8 cellular contexts compared by ENCODE assay signal in genomic region chr6:159110013-159110412, GRCh38. TPM values are rescaled to one million over a fixed set of nuclear protein-coding genes. Genes with fewer than 3 reads are reported as not detected.
DNase-seq lines count a peak whose midpoint lies in the region; ATAC-seq, FAIRE-seq and TF ChIP-seq lines count a peak whose summit lies in the region.

No MANE protein-coding gene starts in this region.

- no peaks in the 10 kb centered on the region for H3K9me3 Mint-ChIP-seq in activated CD8-positive, alpha-beta T cell treated with anti-CD3 and anti-CD28 coated beads for 36 hours

- POLR2A ChIA-PET in activated CD8-positive, alpha-beta T cell treated with anti-CD3 and anti-CD28 coated beads for 36 hours (lab: Charles Lee) = interaction anchor here (0.8 to 27.1 kb wide), 3 partner anchors 10 to 354 kb away, joined by 3 to 766 read pairs (median 3); partner anchors contain the start of gene TAGAP

- H3K27ac ChIP-seq in cardiac muscle cell = no peak overlapping the region
- no peak overlapping the region for H3K27ac ChIP-seq in kidney (ENCODE audit: low read depth in 2 of 2, low read length in 2 of 2)

- H3K4me3 ChIP-seq in cardiac muscle cell = no peak overlapping the region
- no peak overlapping the region for H3K4me3 ChIP-seq in LNCaP clone FGC (ENCODE audit: low read depth, low read length)
- no peak overlapping the region for H3K4me3 ChIP-seq in kidney (ENCODE audit: low read length in 2 of 2)

- no peaks in the 10 kb centered on the region for H3K27me3 ChIP-seq in cardiac muscle cell

- no peak overlapping the region for H3K4me3 Mint-ChIP-seq in activated CD8-positive, alpha-beta T cell treated with anti-CD3 and anti-CD28 coated beads for 36 hours

- ATAC-seq in left ventricle myocardium superior (no peak), GM18502 (IDR thresholded peaks at IDR 0.05; ENCODE audit: poor library complexity, unreplicated experiment) (no peak)
- no peak for ATAC-seq in activated CD8-positive, alpha-beta T cell treated with anti-CD3 and anti-CD28 coated beads for 36 hours

- intact Hi-C loops in left ventricle myocardium superior (cut with micrococcal nuclease) = no loop called here
- intact Hi-C loops in activated CD8-positive, alpha-beta T cell treated with anti-CD3 and anti-CD28 coated beads for 36 hours (cut with micrococcal nuclease) = no loop called here
- intact Hi-C loops in kidney (cut with DNase I) = no loop called here

- H3K9me3 ChIP-seq in cardiac muscle cell (ENCODE audit: low read depth) (no peaks in the 10 kb centered on the region), kidney (ENCODE audit: control insufficient read depth in 1 of 2, low read length in 2 of 2) (no peaks in the 10 kb centered on the region)

- no peak overlapping the region for H3K9ac ChIP-seq in kidney (ENCODE audit: low read length in 2 of 2)

- no peak for FAIRE-seq in kidney (lab: Jason Lieb, UNC)

- H3K36me3 ChIP-seq in cardiac muscle cell (no peaks in the 10 kb centered on the region), kidney (ENCODE audit: control insufficient read depth in 1 of 2, insufficient read depth in 2 of 2, low read length in 2 of 2) (no peaks in the 10 kb centered on the region)

- H3K27ac Mint-ChIP-seq in activated CD8-positive, alpha-beta T cell treated with anti-CD3 and anti-CD28 coated beads for 36 hours = peak overlapping the region; percentile 40

- no peaks in the 10 kb centered on the region for H3K27me3 Mint-ChIP-seq in activated CD8-positive, alpha-beta T cell treated with anti-CD3 and anti-CD28 coated beads for 36 hours

- DNase-seq in cardiac muscle cell (ENCODE audit: low read depth in 1 of 2, low spot score in 1 of 2) (peak; percentile 51 to 65), left ventricle myocardium superior (no peak), LNCaP clone FGC (ENCODE audit: low read depth) (no peak), kidney (no peak), DMS114 treated with DMSO at 0.1 percent for 48 hours (lab: John Stamatoyannopoulos, UW; ENCODE audit: unreplicated experiment) (no peak), anterior cingulate cortex (lab: John Stamatoyannopoulos, UW) (no peak)
- peak; percentile 52 for DNase-seq in activated CD8-positive, alpha-beta T cell treated with anti-CD3 and anti-CD28 coated beads for 36 hours

- TF ChIP-seq CTCF in cardiac muscle cell (IDR thresholded peaks at IDR 0.05; ENCODE audit: low read depth, low read length) (peak; percentile 72), LNCaP clone FGC (IDR thresholded peaks at IDR 0.05; ENCODE audit: control insufficient read depth, extremely low read depth, insufficient read depth) (peak; percentile 25; the same call in 1 of the 2 replicates), kidney (IDR thresholded peaks at IDR 0.05; ENCODE audit: borderline replicate concordance, extremely low read depth, insufficient read depth) (peak; percentile 50)
- TF ChIP-seq CTCF in activated CD8-positive, alpha-beta T cell treated with anti-CD3 and anti-CD28 coated beads for 36 hours (IDR thresholded peaks at IDR 0.05) = peak; percentile 95

- CTCF ChIA-PET in activated CD8-positive, alpha-beta T cell treated with anti-CD3 and anti-CD28 coated beads for 36 hours (lab: Charles Lee) = interaction anchor here (0.7 to 18.2 kb wide), 47 partner anchors 8 to 587 kb away, joined by 3 to 506 read pairs (median 5); partner anchors contain the start of genes RSPH3 and TAGAP

- H3K4me1 ChIP-seq in cardiac muscle cell (ENCODE audit: low read depth) = peaks cover 3% of the 10 kb centered on the region
- no peaks in the 10 kb centered on the region for H3K4me1 ChIP-seq in kidney (ENCODE audit: control insufficient read depth in 1 of 2, insufficient read depth in 1 of 2, low read depth in 1 of 2, low read length in 2 of 2)

- H3K4me1 Mint-ChIP-seq in activated CD8-positive, alpha-beta T cell treated with anti-CD3 and anti-CD28 coated beads for 36 hours (ENCODE audit: low read depth) = peaks cover 52% of the 10 kb centered on the region

- no peaks in the 10 kb centered on the region for H3K36me3 Mint-ChIP-seq in activated CD8-positive, alpha-beta T cell treated with anti-CD3 and anti-CD28 coated beads for 36 hours (ENCODE audit: low read depth)

RNA-seq across cellular contexts. Expression of gene FNDC1, which starts 59.2 kb away (rescaled TPM):
- total RNA-seq in cardiac muscle cell = 0.25 and 0.30 TPM in 2 replicates
- not detected in 2 replicates for polyA plus RNA-seq in cardiac muscle cell
- total RNA-seq in left ventricle myocardium superior = 1.9 TPM
- total RNA-seq in activated CD8-positive, alpha-beta T cell treated with anti-CD3 and anti-CD28 coated beads for 36 hours = not detected
- total RNA-seq in kidney = 1.3 TPM
- 0.69 TPM for polyA plus RNA-seq in kidney (ENCODE audit: insufficient read depth, low read depth, low replicate concordance)

Comparison
In these comparisons a context has a peak if more than half of its experiments do, and no peak if none do; other contexts are left out.
1. DNase-seq: peak in cardiac muscle cell (2 of 2) and activated CD8-positive, alpha-beta T cell treated with anti-CD3 and anti-CD28 coated beads for 36 hours (single experiment); none in left ventricle myocardium superior (single experiment), LNCaP clone FGC (single experiment), kidney (single experiment), DMS114 treated with DMSO at 0.1 percent for 48 hours (single experiment) and anterior cingulate cortex (0 of 58).
2. CTCF ChIP-seq: peak in every context shown above with its lines; median percentile 95 in activated CD8-positive, alpha-beta T cell treated with anti-CD3 and anti-CD28 coated beads for 36 hours; 72 in cardiac muscle cell; 50 in kidney; 25 in LNCaP clone FGC.